ENCODE assay signal across 1 cellular context in genomic region chr7:30284298-30285066, GRCh38.
TF ChIP-seq lines count a peak whose summit lies in the region.

TSS of gene ZNRF2 (plus strand) at chr7:30284597. CDS start at chr7:30285358, 761 bp downstream.

TF ChIP-seq in HepG2, 621 proteins besides CTCF, POLR2A, EP300 and RAD21 (continued from another document and continues in another):
- TF ChIP-seq SIX4 (CRISPR knock-in tag; IDR thresholded peaks at IDR 0.05) (no peak), ZFYVE20 (CRISPR knock-in tag; IDR thresholded peaks at IDR 0.05; ENCODE audit: borderline replicate concordance, low read depth) (no peak), RBM22 (optimal IDR thresholded peaks at IDR 0.05; ENCODE audit: low read length) (no peak), CHD2 (IDR thresholded peaks at IDR 0.05; ENCODE audit: low read depth, low read length) (0 out of 2 replicates have a peak, but pooled peaks have one; percentile 47), HNRNPLL (IDR thresholded peaks at IDR 0.05; ENCODE audit: low read depth, low read length, poor library complexity, severe bottlenecking) (peak; percentile 87), SSRP1 (CRISPR knock-in tag; IDR thresholded peaks at IDR 0.05) (no peak), ZNF678 (CRISPR knock-in tag; IDR thresholded peaks at IDR 0.05) (0 out of 2 replicates have a peak, but pooled peaks have one; percentile 69), TARDBP (CRISPR knock-in tag; IDR thresholded peaks at IDR 0.05) (peak; percentile 52; the same call in 1 of the 2 replicates), KLF16 (CRISPR knock-in tag; IDR thresholded peaks at IDR 0.05) (peak in 1 of 2 experiments; percentile 74; a peak in 2 of 4 replicates), SMARCE1 (IDR thresholded peaks at IDR 0.05; ENCODE audit: borderline replicate concordance) (no peak), ZFP41 (CRISPR knock-in tag; IDR thresholded peaks at IDR 0.05; ENCODE audit: borderline replicate concordance) (peak; percentile 77; the same call in 1 of the 2 replicates), PRMT3 (CRISPR knock-in tag; IDR thresholded peaks at IDR 0.05; ENCODE audit: borderline replicate concordance, low read depth) (no peak), CCAR2 (optimal IDR thresholded peaks at IDR 0.05; ENCODE audit: low read depth, low read length) (no peak), KDM4B (CRISPR knock-in tag; IDR thresholded peaks at IDR 0.05) (no peak), U2AF2 (IDR thresholded peaks at IDR 0.05; ENCODE audit: low read depth, low read length) (no peak), NR2F2 (IDR thresholded peaks at IDR 0.05; ENCODE audit: borderline replicate concordance, low read depth) (no peak), ZNF503 (CRISPR knock-in tag; IDR thresholded peaks at IDR 0.05) (peak; percentile 60; the same call in 1 of the 2 replicates), ARHGAP35 (CRISPR knock-in tag; IDR thresholded peaks at IDR 0.05; ENCODE audit: borderline replicate concordance) (no peak), ZNF672 (CRISPR knock-in tag; IDR thresholded peaks at IDR 0.05) (no peak), MAZ (IDR thresholded peaks at IDR 0.05; ENCODE audit: borderline replicate concordance, low read depth, low read length) (peak; percentile 77), MAZ (CRISPR knock-in tag; IDR thresholded peaks at IDR 0.05; ENCODE audit: low read depth) (peak; percentile 90), TEF (CRISPR knock-in tag; IDR thresholded peaks at IDR 0.05) (no peak), ZNF552 (CRISPR knock-in tag; IDR thresholded peaks at IDR 0.05; ENCODE audit: borderline replicate concordance) (no peak), FOSL1 (CRISPR knock-in tag; IDR thresholded peaks at IDR 0.05; ENCODE audit: borderline replicate concordance) (no peak), ZNF543 (CRISPR knock-in tag; IDR thresholded peaks at IDR 0.05) (peak; percentile 52; the same call in 1 of the 2 replicates), ZNF136 (CRISPR knock-in tag; IDR thresholded peaks at IDR 0.05; ENCODE audit: low read depth) (no peak; the same call in 1 of the 2 replicates), YEATS2 (CRISPR knock-in tag; IDR thresholded peaks at IDR 0.05; ENCODE audit: borderline replicate concordance) (peak; percentile 12), CEBPG (CRISPR knock-in tag; IDR thresholded peaks at IDR 0.05) (no peak), ZNF550 (CRISPR knock-in tag; IDR thresholded peaks at IDR 0.05; ENCODE audit: borderline replicate concordance) (no peak), ZNF570 (CRISPR knock-in tag; IDR thresholded peaks at IDR 0.05; ENCODE audit: borderline replicate concordance) (no peak), ZNF546 (CRISPR knock-in tag; conservative IDR thresholded peaks at IDR 0.05) (no peak), ZNF816 (CRISPR knock-in tag; IDR thresholded peaks at IDR 0.05; ENCODE audit: borderline replicate concordance) (no peak), ZSCAN9 (CRISPR knock-in tag; IDR thresholded peaks at IDR 0.05; ENCODE audit: borderline replicate concordance) (peak; percentile 58; the same call in 1 of the 2 replicates), CEBPB (IDR thresholded peaks at IDR 0.05; ENCODE audit: borderline replicate concordance, low read depth, low read length) (no peak), ZNF292 (CRISPR knock-in tag; IDR thresholded peaks at IDR 0.05; ENCODE audit: borderline replicate concordance, low read depth) (peak; percentile 94), TBX2 (CRISPR knock-in tag; IDR thresholded peaks at IDR 0.05; ENCODE audit: borderline replicate concordance) (peak; percentile 83), FOXA3 (CRISPR knock-in tag; IDR thresholded peaks at IDR 0.05) (peak; percentile 36; the same call in 1 of the 2 replicates), STAG1 (CRISPR knock-in tag; IDR thresholded peaks at IDR 0.05) (no peak), MTA1 (CRISPR knock-in tag; IDR thresholded peaks at IDR 0.05; ENCODE audit: borderline replicate concordance) (peak; percentile 57; the same call in 1 of the 2 replicates), ATAD3A (CRISPR knock-in tag; IDR thresholded peaks at IDR 0.05) (no peak), ZNF281 (CRISPR knock-in tag; IDR thresholded peaks at IDR 0.05; ENCODE audit: borderline replicate concordance) (peak; percentile 70), HNRNPH1 (optimal IDR thresholded peaks at IDR 0.05; ENCODE audit: low read depth, low read length) (no peak), NCOR1 (IDR thresholded peaks at IDR 0.05; ENCODE audit: borderline replicate concordance, low read length) (no peak), HDAC1 (CRISPR knock-in tag; IDR thresholded peaks at IDR 0.05) (0 out of 2 replicates have a peak, but pooled peaks have one; percentile 38), ZNF329 (CRISPR knock-in tag; IDR thresholded peaks at IDR 0.05; ENCODE audit: low read depth) (no peak; the same call in 1 of the 2 replicates), KLF15 (CRISPR knock-in tag; IDR thresholded peaks at IDR 0.05; ENCODE audit: borderline replicate concordance) (0 out of 2 replicates have a peak, but pooled peaks have one; percentile 81), SCMH1 (CRISPR knock-in tag; IDR thresholded peaks at IDR 0.05; ENCODE audit: borderline replicate concordance) (no peak), CBFB (CRISPR knock-in tag; IDR thresholded peaks at IDR 0.05) (peak; percentile 65), TFDP2 (CRISPR knock-in tag; IDR thresholded peaks at IDR 0.05) (peak; percentile 95), ZBTB14 (CRISPR knock-in tag; IDR thresholded peaks at IDR 0.05) (peak; percentile 65)
- TF ChIP-seq, protein P1, sequence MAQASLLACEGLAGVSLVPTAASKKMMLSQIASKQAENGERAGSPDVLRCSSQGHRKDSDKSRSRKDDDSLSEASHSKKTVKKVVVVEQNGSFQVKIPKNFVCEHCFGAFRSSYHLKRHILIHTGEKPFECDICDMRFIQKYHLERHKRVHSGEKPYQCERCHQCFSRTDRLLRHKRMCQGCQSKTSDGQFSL (CRISPR knock-in tag; IDR thresholded peaks at IDR 0.05): peak; percentile 40; the same call in 1 of the 2 replicates
- TF ChIP-seq, protein P2, sequence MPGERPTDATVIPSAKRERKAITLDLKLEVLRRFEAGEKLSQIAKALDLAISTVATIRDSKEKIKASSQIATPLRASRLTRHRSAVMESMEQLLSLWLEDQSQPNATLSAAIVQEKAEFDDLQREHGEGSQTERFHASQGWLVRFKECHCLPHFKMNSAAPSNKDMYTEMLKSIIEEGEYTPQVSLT (CRISPR knock-in tag; IDR thresholded peaks at IDR 0.05; ENCODE audit: borderline replicate concordance, low read depth): no peak
- TF ChIP-seq, protein P3, sequence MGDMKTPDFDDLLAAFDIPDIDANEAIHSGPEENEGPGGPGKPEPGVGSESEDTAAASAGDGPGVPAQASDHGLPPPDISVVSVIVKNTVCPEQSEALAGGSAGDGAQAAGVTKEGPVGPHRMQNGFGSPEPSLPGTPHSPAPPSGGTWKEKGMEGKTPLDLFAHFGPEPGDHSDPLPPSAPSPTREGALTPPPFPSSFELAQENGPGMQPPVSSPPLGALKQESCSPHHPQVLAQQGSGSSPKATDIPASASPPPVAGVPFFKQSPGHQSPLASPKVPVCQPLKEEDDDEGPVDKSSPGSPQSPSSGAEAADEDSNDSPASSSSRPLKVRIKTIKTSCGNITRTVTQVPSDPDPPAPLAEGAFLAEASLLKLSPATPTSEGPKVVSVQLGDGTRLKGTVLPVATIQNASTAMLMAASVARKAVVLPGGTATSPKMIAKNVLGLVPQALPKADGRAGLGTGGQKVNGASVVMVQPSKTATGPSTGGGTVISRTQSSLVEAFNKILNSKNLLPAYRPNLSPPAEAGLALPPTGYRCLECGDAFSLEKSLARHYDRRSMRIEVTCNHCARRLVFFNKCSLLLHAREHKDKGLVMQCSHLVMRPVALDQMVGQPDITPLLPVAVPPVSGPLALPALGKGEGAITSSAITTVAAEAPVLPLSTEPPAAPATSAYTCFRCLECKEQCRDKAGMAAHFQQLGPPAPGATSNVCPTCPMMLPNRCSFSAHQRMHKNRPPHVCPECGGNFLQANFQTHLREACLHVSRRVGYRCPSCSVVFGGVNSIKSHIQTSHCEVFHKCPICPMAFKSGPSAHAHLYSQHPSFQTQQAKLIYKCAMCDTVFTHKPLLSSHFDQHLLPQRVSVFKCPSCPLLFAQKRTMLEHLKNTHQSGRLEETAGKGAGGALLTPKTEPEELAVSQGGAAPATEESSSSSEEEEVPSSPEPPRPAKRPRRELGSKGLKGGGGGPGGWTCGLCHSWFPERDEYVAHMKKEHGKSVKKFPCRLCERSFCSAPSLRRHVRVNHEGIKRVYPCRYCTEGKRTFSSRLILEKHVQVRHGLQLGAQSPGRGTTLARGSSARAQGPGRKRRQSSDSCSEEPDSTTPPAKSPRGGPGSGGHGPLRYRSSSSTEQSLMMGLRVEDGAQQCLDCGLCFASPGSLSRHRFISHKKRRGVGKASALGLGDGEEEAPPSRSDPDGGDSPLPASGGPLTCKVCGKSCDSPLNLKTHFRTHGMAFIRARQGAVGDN (CRISPR knock-in tag; IDR thresholded peaks at IDR 0.05): peak; percentile 96
- TF ChIP-seq, protein P4, sequence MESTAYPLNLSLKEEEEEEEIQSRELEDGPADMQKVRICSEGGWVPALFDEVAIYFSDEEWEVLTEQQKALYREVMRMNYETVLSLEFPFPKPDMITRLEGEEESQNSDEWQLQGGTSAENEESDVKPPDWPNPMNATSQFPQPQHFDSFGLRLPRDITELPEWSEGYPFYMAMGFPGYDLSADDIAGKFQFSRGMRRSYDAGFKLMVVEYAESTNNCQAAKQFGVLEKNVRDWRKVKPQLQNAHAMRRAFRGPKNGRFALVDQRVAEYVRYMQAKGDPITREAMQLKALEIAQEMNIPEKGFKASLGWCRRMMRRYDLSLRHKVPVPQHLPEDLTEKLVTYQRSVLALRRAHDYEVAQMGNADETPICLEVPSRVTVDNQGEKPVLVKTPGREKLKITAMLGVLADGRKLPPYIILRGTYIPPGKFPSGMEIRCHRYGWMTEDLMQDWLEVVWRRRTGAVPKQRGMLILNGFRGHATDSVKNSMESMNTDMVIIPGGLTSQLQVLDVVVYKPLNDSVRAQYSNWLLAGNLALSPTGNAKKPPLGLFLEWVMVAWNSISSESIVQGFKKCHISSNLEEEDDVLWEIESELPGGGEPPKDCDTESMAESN (CRISPR knock-in tag; conservative IDR thresholded peaks at IDR 0.05): peak; percentile 81
